ENCODE assay signal across 11 cellular contexts in the genomic region with DNA sequence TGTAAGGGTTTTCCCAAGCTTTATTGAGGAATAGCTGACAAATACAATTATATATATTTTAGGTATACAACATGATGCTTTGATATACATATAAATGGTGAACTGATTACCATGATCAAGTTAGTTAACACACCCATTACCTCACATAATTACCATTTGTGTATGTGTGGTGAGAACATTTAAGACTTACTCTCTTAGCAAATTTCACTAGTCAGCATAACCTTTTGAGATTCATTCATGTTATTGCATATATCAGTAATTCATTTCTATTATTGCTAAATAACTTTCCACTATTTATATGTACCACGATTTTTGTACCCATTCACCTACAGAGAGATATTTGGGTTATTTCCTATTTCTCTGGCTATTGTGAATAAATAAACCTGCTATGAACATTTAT.
"Had no signal": no experiment of that assay in that cellular context is flagged by ENCODE, and none has a peak within 500 bp of the region (broad histone marks: within the 10 kb centered on the region; RNA-seq: fewer than 3 reads in every experiment).

No MANE protein-coding gene starts in this region.

- ATAC-seq: GM23338, HCT116 had no signal

- H3K4me2 ChIP-seq: GM23338 had no signal

- H3K4me1 ChIP-seq: HAP-1 had no signal

- H3K9ac ChIP-seq: GM23248 had no signal

- H3K36me3 ChIP-seq: HAP-1 had no signal

- DNase-seq: GM23248, GOT3, H7, H9, HCEC 1CT, HFFc6 had no signal

- H3K4me3 ChIP-seq: GM23248, GM23338, HAP-1 had no signal

- H3K27ac ChIP-seq: GM23248 had no signal

- FAIRE-seq: H1, H54 had no signal

- H2AFZ ChIP-seq: GM23248, GM23338 had no signal
